Comparison of ENCODE assay signal across 20 cellular contexts in genomic region chr10:33179056-33179455, GRCh38.
DNase-seq lines count a peak whose midpoint lies in the region; TF ChIP-seq lines count a peak whose summit lies in the region.
"Had no signal": no experiment of that assay in that cellular context is flagged by ENCODE, and none has a peak within 500 bp of the region (broad histone marks: within the 10 kb centered on the region; RNA-seq: fewer than 3 reads in every experiment).

No MANE protein-coding gene starts in this region.

- H3K36me3 Mint-ChIP-seq in neural progenitor cell, result peaks cover 18% of the 10 kb centered on the region

- no peak overlapping the region for H3K27ac Mint-ChIP-seq in neural progenitor cell

- H3K27ac ChIP-seq in SJSA1 (peak overlapping the region; percentile 75), neural progenitor cell (no peak overlapping the region)
- H3K27ac ChIP-seq: left lung, pancreas, SJCRH30 had no signal

- H3K4me1 ChIP-seq in SJSA1 (replicated peaks) (peaks cover 48% of the 10 kb centered on the region), neural progenitor cell (peaks cover 19% of the 10 kb centered on the region)
- H3K4me1 ChIP-seq: Caco-2, left lung, pancreas, SJCRH30 had no signal

- no peaks in the 10 kb centered on the region for H3K9me3 ChIP-seq in SJSA1 (replicated peaks)
- no peaks in the 10 kb centered on the region for H3K9me3 ChIP-seq in neural progenitor cell (ENCODE audit: low read depth)
- H3K9me3 ChIP-seq: Caco-2, left lung, pancreas, SJCRH30, testis had no signal

- no peaks in the 10 kb centered on the region for H3K4me1 Mint-ChIP-seq in neural progenitor cell

- peak overlapping the region; percentile 9 for H3K4me2 ChIP-seq in neural progenitor cell

- no peaks in the 10 kb centered on the region for H3K9me3 Mint-ChIP-seq in neural progenitor cell

- no peak overlapping the region for H3K4me3 ChIP-seq in SJSA1
- no peak overlapping the region for H3K4me3 ChIP-seq in neural progenitor cell
- H3K4me3 ChIP-seq: left lung, pancreas, SJCRH30, skin epidermis, testis had no signal

- no peak overlapping the region for H3K9ac ChIP-seq in neural progenitor cell

- no peak overlapping the region for H3K4me3 Mint-ChIP-seq in neural progenitor cell

- H3F3A ChIP-seq in neural progenitor cell (ENCODE audit: low read depth), result no peaks in the 10 kb centered on the region

- no peaks in the 10 kb centered on the region for H3K27me3 Mint-ChIP-seq in neural progenitor cell (ENCODE audit: insufficient read depth, low read depth)

- no peaks in the 10 kb centered on the region for H4K20me1 ChIP-seq in neural progenitor cell (ENCODE audit: low read depth)

- H3K36me3 ChIP-seq in SJSA1 (peaks cover 28% of the 10 kb centered on the region), neural progenitor cell (no peaks in the 10 kb centered on the region)
- H3K36me3 ChIP-seq: SJCRH30 had no signal

- no peaks in the 10 kb centered on the region for H3K79me2 ChIP-seq in neural progenitor cell (ENCODE audit: low read depth)

- DNase-seq in DMS153 (lab: John Stamatoyannopoulos, UW), result peak; percentile 9
- peak; percentile 52 for DNase-seq in Daoy (ENCODE audit: low read depth)
- peak; percentile 85 to 94 for DNase-seq in SJSA1 (ENCODE audit: low read depth in 1 of 2, low spot score in 2 of 2)
- no peak for DNase-seq in neural progenitor cell (ENCODE audit: low spot score)
- no peak for DNase-seq in GOT3 (lab: John Stamatoyannopoulos, UW)
- DNase-seq in SHP77 (lab: John Stamatoyannopoulos, UW), result no peak
- DNase-seq in NCI-H2107 treated with DMSO at 0.1 percent for 48 hours (lab: John Stamatoyannopoulos, UW; ENCODE audit: unreplicated experiment), result no peak
- DNase-seq: activated effector memory CD4-positive, alpha-beta T cell treated with anti-CD3 and anti-CD28 coated beads, Interleukin-2, amount 50 U/mL, for 16 hours; AML-193; amygdala; Caco-2; KG1; left lung; pancreas; SJCRH30; stimulated activated CD4-positive, alpha-beta T cell treated with anti-CD3 and anti-CD28 coated beads, Interleukin-4, amount 100 ng/mL, for 4 hours; stimulated activated CD8-positive, alpha-beta memory T cell treated with anti-CD3 and anti-CD28 coated beads, Interleukin-4, amount 100 ng/mL, for 48 hours; T1000; testis had no signal

- no peak for TF ChIP-seq CTCF in neural progenitor cell (IDR thresholded peaks at IDR 0.05)

- H3K27me3 ChIP-seq in SJSA1 (replicated peaks), result no peaks in the 10 kb centered on the region
- H3K27me3 ChIP-seq in neural progenitor cell, result no peaks in the 10 kb centered on the region
- H3K27me3 ChIP-seq: left lung, pancreas, SJCRH30, testis had no signal

- H2AFZ ChIP-seq in neural progenitor cell (replicated peaks), result no peak overlapping the region

Comparison
In these comparisons a context has a peak if more than half of its experiments do, and no peak if none do; other contexts are left out.
1. DNase-seq: peak in DMS153 (single experiment), Daoy (single experiment) and SJSA1 (2 of 2); none in neural progenitor cell (single experiment), GOT3 (single experiment), SHP77 (0 of 2) and NCI-H2107 treated with DMSO at 0.1 percent for 48 hours (single experiment).